24 cellular contexts compared by ENCODE assay signal in the genomic region with DNA sequence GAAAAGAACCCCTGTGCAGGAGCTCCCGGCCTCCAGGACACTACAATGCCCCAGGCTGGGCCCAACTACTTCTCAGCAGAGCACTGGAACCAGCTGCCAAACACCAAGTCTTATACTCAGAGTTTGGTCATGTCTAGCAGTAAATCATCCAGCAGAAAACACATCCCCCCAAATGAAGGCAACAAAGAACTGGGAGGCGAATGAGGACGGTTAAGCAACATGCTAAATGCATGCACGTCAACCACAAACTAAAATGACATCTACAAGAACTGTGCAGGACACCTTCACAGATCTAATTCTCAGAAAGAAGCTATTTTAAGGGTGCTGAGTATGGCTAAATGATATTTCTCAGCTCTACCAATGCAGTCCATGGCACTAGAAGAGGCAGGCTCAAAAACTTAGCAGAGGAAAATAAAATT. TPM values are rescaled to one million over a fixed set of nuclear protein-coding genes. Genes with fewer than 3 reads are reported as not detected.
DNase-seq lines count a peak whose midpoint lies in the region; ATAC-seq and TF ChIP-seq lines count a peak whose summit lies in the region.
"Had no signal": no experiment of that assay in that cellular context is flagged by ENCODE, and none has a peak within 500 bp of the region (broad histone marks: within the 10 kb centered on the region; RNA-seq: fewer than 3 reads in every experiment).

No MANE protein-coding gene starts in this region.

- peak overlapping the region; percentile 97 for H3K27ac ChIP-seq in psoas muscle
- H3K27ac ChIP-seq: 22Rv1, KMS-11 had no signal

- H3K27me3 Mint-ChIP-seq in brain = peaks cover 47% of the 10 kb centered on the region

- H3K9me3 Mint-ChIP-seq in brain = no peaks in the 10 kb centered on the region
- H3K9me3 Mint-ChIP-seq: activated B cell treated with CpG ODN at 0.5 μM for 24 hours; activated naive CD4-positive, alpha-beta T cell treated with anti-CD3 and anti-CD28 coated beads for 36 hours; activated T-cell treated with anti-CD3 and anti-CD28 coated beads, Interleukin-2, amount 50 U/mL, for 24 hours had no signal

- peak; percentile 16 for DNase-seq in NK-92 treated with Interleukin-12 subunit alpha and Interleukin-12 subunit beta, amount 100 ng/mL, for 24 hours (lab: John Stamatoyannopoulos, UW)
- no peak for DNase-seq in NK-92 (lab: John Stamatoyannopoulos, UW; ENCODE audit: unreplicated experiment)
- DNase-seq in NB4 (ENCODE audit: low read depth) = peak; percentile 67
- peak in 1 of 2 donors; percentile 67 for DNase-seq in psoas muscle
- DNase-seq in COR-L47 (lab: John Stamatoyannopoulos, UW) = no peak
- no peak for DNase-seq in NCI-H1105 treated with DMSO at 0.1 percent for 48 hours (lab: John Stamatoyannopoulos, UW)
- DNase-seq in medulla oblongata (ENCODE audit: extremely low spot score) = no peak
- DNase-seq: activated B cell treated with CpG ODN at 0.5 μM for 24 hours; activated CD8-positive, alpha-beta T cell treated with anti-CD3 and anti-CD28 coated beads, Interleukin-2, amount 10 ng/mL, durations not matched to agents 7 days and 5 days; activated naive CD4-positive, alpha-beta T cell treated with anti-CD3 and anti-CD28 coated beads for 36 hours; activated T-cell treated with anti-CD3 and anti-CD28 coated beads, Interleukin-2, amount 50 U/mL, for 24 hours; BE2C; effector CD8-positive, alpha-beta T cell; EL; esophagus squamous epithelium; naive thymus-derived CD4-positive, alpha-beta T cell; NCI-H146; NCI-H82; posterior cingulate gyrus; stimulated activated CD4-positive, alpha-beta T cell treated with anti-CD3 and anti-CD28 coated beads, Interleukin-4, amount 100 ng/mL, for 4 hours had no signal

- peaks cover 68% of the 10 kb centered on the region for H3K4me1 Mint-ChIP-seq in brain

- H3K9me3 ChIP-seq in psoas muscle = no peaks in the 10 kb centered on the region
- H3K9me3 ChIP-seq: BE2C, esophagus squamous epithelium had no signal

- peak overlapping the region in 3 of 5 experiments; percentile 29 to 75 (median 54) for H3K4me3 Mint-ChIP-seq in brain
- H3K4me3 Mint-ChIP-seq: activated B cell treated with CpG ODN at 0.5 μM for 24 hours; activated CD8-positive, alpha-beta T cell treated with anti-CD3 and anti-CD28 coated beads, Interleukin-2, amount 10 ng/mL, durations not matched to agents 7 days and 5 days; activated naive CD4-positive, alpha-beta T cell treated with anti-CD3 and anti-CD28 coated beads for 36 hours; activated T-cell treated with anti-CD3 and anti-CD28 coated beads, Interleukin-2, amount 50 U/mL, for 24 hours; memory B cell; naive thymus-derived CD4-positive, alpha-beta T cell had no signal

- peaks cover 0 to 12% (median 0%) of the 10 kb centered on the region in 3 donors for H3K27me3 ChIP-seq in psoas muscle (ENCODE audit: insufficient read depth in 3 of 3, low read length in 2 of 3)
- H3K27me3 ChIP-seq: BE2C had no signal

- WGBS in psoas muscle, 3 donors = 22 to 42% (median 31%) methylated on average over 4 of the region's 4 CpGs

- H3K36me3 Mint-ChIP-seq in brain = peaks cover 4% of the 10 kb centered on the region
- H3K36me3 Mint-ChIP-seq: memory B cell had no signal

- peak overlapping the region in 2 of 5 experiments; percentile 76 to 78 for H3K27ac Mint-ChIP-seq in brain
- H3K27ac Mint-ChIP-seq: activated B cell treated with CpG ODN at 0.5 μM for 24 hours; activated CD8-positive, alpha-beta T cell treated with anti-CD3 and anti-CD28 coated beads, Interleukin-2, amount 10 ng/mL, durations not matched to agents 7 days and 5 days; activated naive CD4-positive, alpha-beta T cell treated with anti-CD3 and anti-CD28 coated beads for 36 hours; activated T-cell treated with anti-CD3 and anti-CD28 coated beads, Interleukin-2, amount 50 U/mL, for 24 hours; memory B cell; naive thymus-derived CD4-positive, alpha-beta T cell had no signal

- no peak for TF ChIP-seq CTCF in NB4 (IDR thresholded peaks at IDR 0.05; ENCODE audit: low read depth, low read length)
- TF ChIP-seq CTCF in brain (conservative IDR thresholded peaks at IDR 0.05) = no peak
- TF ChIP-seq CTCF in psoas muscle (IDR thresholded peaks at IDR 0.05) = no peak

- H3K36me3 ChIP-seq in psoas muscle (ENCODE audit: insufficient read depth in 1 of 2, low read depth in 1 of 2) = peaks cover 0 to 2% of the 10 kb centered on the region in 2 donors
- H3K36me3 ChIP-seq: BE2C had no signal

- no peak for TF ChIP-seq POLR2A in NB4 (IDR thresholded peaks at IDR 0.05; ENCODE audit: extremely low read depth, insufficient read length)

- intact Hi-C loops in psoas muscle (cut with DNase I) = loop anchor here in 1 of 2 donors (5.0 kb wide), 1 partner anchor 106 kb away; no protein-coding TSS in a partner anchor

- peaks cover 55% of the 10 kb centered on the region for H3K4me1 ChIP-seq in psoas muscle

- H3K4me3 ChIP-seq in NB4 (ENCODE audit: low read depth, low read length) (no peak overlapping the region), psoas muscle (peak overlapping the region; percentile 89)
- H3K4me3 ChIP-seq: esophagus squamous epithelium had no signal

- peak; percentile 71 to 95 (median 91) for ATAC-seq in psoas muscle
- ATAC-seq: activated CD8-positive, alpha-beta T cell treated with anti-CD3 and anti-CD28 coated beads, Interleukin-2, amount 10 ng/mL, durations not matched to agents 7 days and 5 days; naive thymus-derived CD4-positive, alpha-beta T cell had no signal

RNA-seq across cellular contexts. Expression of a gene that starts 7.6 kb away (rescaled TPM):
- polyA plus RNA-seq in brain (ENCODE audit: insufficient read depth, low read depth, low replicate concordance) (7.9 TPM), psoas muscle (10 to 100 TPM in 2 of 3 donors, 1 to 10 TPM in 1; 1.0 to 13.0 (median 11.5) TPM)
- total RNA-seq in psoas muscle = 1 to 10 TPM in 3 of 4 donors, under 1 TPM in 1; 0.56 to 6.8 (median 3.7) TPM
- total RNA-seq: activated B cell treated with CpG ODN at 0.5 μM for 24 hours; activated CD8-positive, alpha-beta T cell treated with anti-CD3 and anti-CD28 coated beads, Interleukin-2, amount 10 ng/mL, durations not matched to agents 7 days and 5 days; activated naive CD4-positive, alpha-beta T cell treated with anti-CD3 and anti-CD28 coated beads for 36 hours had no signal
- polyA plus RNA-seq: naive thymus-derived CD4-positive, alpha-beta T cell had no signal

Comparison
In these comparisons a context has a peak if more than half of its experiments do, and no peak if none do; other contexts are left out.
1. DNase-seq: peak in NK-92 treated with Interleukin-12 subunit alpha and Interleukin-12 subunit beta, amount 100 ng/mL, for 24 hours (single experiment) and NB4 (single experiment); none in NK-92 (single experiment), COR-L47 (single experiment), NCI-H1105 treated with DMSO at 0.1 percent for 48 hours (single experiment) and medulla oblongata (single experiment).